In the genomic region with DNA sequence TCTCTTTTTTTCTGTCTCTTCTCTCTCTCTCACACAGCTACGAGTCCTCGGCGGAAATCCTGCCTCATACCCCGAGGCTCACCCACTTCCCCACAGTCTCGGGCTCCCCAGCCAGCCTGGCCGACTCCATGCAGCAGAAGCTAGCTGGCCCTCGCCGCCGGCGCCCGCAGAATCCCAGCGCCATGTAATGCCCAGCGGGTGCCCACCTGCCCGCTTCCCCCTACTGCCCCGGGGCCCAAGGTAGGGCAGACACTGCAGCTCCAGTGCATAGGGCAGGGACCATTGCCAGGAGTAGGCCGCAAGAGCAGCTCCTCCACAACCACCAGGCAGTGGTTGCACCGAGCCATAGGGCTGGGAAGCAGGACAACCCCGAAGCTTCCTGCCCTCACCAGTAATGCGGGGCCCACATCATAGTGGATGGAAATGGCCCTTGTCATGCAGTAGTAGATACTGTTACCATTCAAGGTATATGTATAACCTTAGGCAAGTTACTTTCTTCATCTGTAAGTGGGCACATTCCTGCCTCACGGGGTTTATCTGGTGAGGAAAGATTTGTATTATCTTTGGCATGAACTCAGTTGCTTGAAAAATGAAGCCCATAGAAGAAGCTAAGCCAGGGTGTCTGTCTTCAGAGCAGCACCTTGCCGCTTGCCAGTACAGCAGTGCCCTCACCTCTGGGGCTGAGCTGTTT, we compare ENCODE assay signal across 2 cellular contexts.
TF ChIP-seq lines count a peak whose summit lies in the region.

No MANE protein-coding gene starts in this region.

TF ChIP-seq in SK-N-SH treated with all-trans-retinoic acid at 6 μM for 48 hours, 23 proteins besides CTCF, POLR2A, EP300 and RAD21:
- TF ChIP-seq ZNF565 (CRISPR knock-in tag; conservative IDR thresholded peaks at IDR 0.05; ENCODE audit: low read depth) (no peak), BACH2 (CRISPR knock-in tag; IDR thresholded peaks at IDR 0.05; ENCODE audit: borderline replicate concordance) (no peak)
TF ChIP-seq in SK-N-SH treated with all-trans-retinoic acid at 6 μM for 48 hours: peak in this region for 0.

TF ChIP-seq in endothelial cell of umbilical vein, 7 proteins besides CTCF, POLR2A, EP300 and RAD21:
- TF ChIP-seq POLR2AphosphoS5 (IDR thresholded peaks at IDR 0.05; ENCODE audit: insufficient read depth, low read depth, low read length) = no peak
- TF ChIP-seq GATA2 (IDR thresholded peaks at IDR 0.05; ENCODE audit: insufficient read depth, insufficient read length, low read depth, low read length) = no peak
- no peak for TF ChIP-seq JUN (IDR thresholded peaks at IDR 0.05; ENCODE audit: borderline replicate concordance, insufficient read depth, insufficient read length, low read depth)
- TF ChIP-seq, protein P1, sequence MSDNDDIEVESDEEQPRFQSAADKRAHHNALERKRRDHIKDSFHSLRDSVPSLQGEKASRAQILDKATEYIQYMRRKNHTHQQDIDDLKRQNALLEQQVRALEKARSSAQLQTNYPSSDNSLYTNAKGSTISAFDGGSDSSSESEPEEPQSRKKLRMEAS (IDR thresholded peaks at IDR 0.05; ENCODE audit: insufficient read depth, insufficient read length) = no peak
- TF ChIP-seq EZH2 (IDR thresholded peaks at IDR 0.05; ENCODE audit: borderline replicate concordance, low read depth, low read length, severe bottlenecking) = no peak
- TF ChIP-seq MYC (IDR thresholded peaks at IDR 0.05; ENCODE audit: low read depth, low read length) = no peak
- no peak for TF ChIP-seq FOS (IDR thresholded peaks at IDR 0.05; ENCODE audit: borderline replicate concordance, insufficient read depth, low read length)
